In the genomic region with DNA sequence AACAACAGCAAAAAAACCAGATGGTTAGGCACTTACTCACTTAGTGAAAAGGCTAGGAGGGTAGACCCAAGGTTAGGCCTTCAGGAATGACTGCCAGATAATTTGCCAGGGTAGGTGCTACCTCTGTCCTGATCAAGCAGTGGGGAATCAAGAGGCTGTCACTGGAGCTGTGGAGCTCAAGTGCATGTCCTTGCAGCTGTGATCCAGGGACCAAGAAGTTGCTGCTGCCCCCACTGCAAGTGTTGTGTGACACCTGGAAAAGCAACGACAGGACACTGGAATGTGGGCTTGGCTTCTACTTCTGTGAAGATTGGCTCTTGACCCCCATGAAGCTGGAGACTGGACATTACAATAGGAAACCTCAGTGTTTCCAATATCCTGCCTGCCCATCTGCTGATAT, we compare ENCODE assay signal across 15 cellular contexts.
DNase-seq lines count a peak whose midpoint lies in the region; ATAC-seq, FAIRE-seq and TF ChIP-seq lines count a peak whose summit lies in the region.
"Had no signal": no experiment of that assay in that cellular context is flagged by ENCODE, and none has a peak within 500 bp of the region (broad histone marks: within the 10 kb centered on the region; RNA-seq: fewer than 3 reads in every experiment).

No MANE protein-coding gene starts in this region.

- TF ChIP-seq POLR2A in H1 (IDR thresholded peaks at IDR 0.05; ENCODE audit: control extremely low read depth in 1 of 2, low read depth in 2 of 2, low read length in 2 of 2), result no peak

- no peak overlapping the region for H3K18ac ChIP-seq in H1 (ENCODE audit: extremely low read depth, low read length)

- peaks cover 5% of the 10 kb centered on the region for H3K27me3 Mint-ChIP-seq in GM23338 (ENCODE audit: insufficient read depth, low read depth, poor library complexity)

- no peak overlapping the region for H2BK20ac ChIP-seq in H1 (ENCODE audit: low read length)

- H3K79me2 ChIP-seq in GM23338 (replicated peaks; ENCODE audit: insufficient read depth) (no peaks in the 10 kb centered on the region; the same call in none of the 2 replicates), H1 (ENCODE audit: control insufficient read depth in 1 of 2, insufficient read depth in 2 of 2, low read length in 2 of 2) (0 out of 4 replicates have a peak, but pooled peaks cover 2% of the 10 kb centered on the region in 2 experiments), SK-N-SH (ENCODE audit: insufficient read depth) (no peaks in the 10 kb centered on the region)

- no peak for FAIRE-seq in H1 (lab: Jason Lieb, UNC)

- no peak overlapping the region for H3K4ac ChIP-seq in H1 (replicated peaks; ENCODE audit: insufficient read length, low read depth, low read length)

- peak overlapping the region; percentile 39; the same call in 1 of the 2 replicates for H3K27ac Mint-ChIP-seq in GM23338
- H3K27ac Mint-ChIP-seq: CD8-positive, alpha-beta memory T cell had no signal

- H3K4me2 ChIP-seq in GM23338 (no peak overlapping the region), H1 (ENCODE audit: insufficient read depth in 1 of 2, low read depth in 2 of 2, low read length in 2 of 2) (no peak overlapping the region), SK-N-SH (no peak overlapping the region)
- H3K4me2 ChIP-seq: BLaER1 had no signal

- no peak overlapping the region for H3K4me3 Mint-ChIP-seq in GM23338
- H3K4me3 Mint-ChIP-seq: H9 had no signal

- no peaks in the 10 kb centered on the region for H3K79me1 ChIP-seq in H1 (ENCODE audit: low read depth, low read length)

- H3K9ac ChIP-seq in H1 (replicated peaks in 1 of 4; ENCODE audit: extremely low read depth in 1 of 4, low read depth in 3 of 4, low read length in 3 of 4), result no peak overlapping the region; a peak in 1 of 7 replicates
- no peak overlapping the region for H3K9ac ChIP-seq in SK-N-SH
- H3K9ac ChIP-seq: BLaER1, GM23248 had no signal

- H3K4me1 Mint-ChIP-seq in GM23338, result peaks cover 16% of the 10 kb centered on the region

- no peak overlapping the region for H3K56ac ChIP-seq in H1 (replicated peaks; ENCODE audit: insufficient read length, low read depth, low read length)

- H3K9me3 ChIP-seq in H1 (ENCODE audit: insufficient read depth in 2 of 2, low read depth in 1 of 2, low read length in 1 of 2), result no peaks in the 10 kb centered on the region
- H3K9me3 ChIP-seq in left lung, result no peaks in the 10 kb centered on the region
- H3K9me3 ChIP-seq in upper lobe of right lung, result no peaks in the 10 kb centered on the region
- H3K9me3 ChIP-seq in SK-N-SH, result no peaks in the 10 kb centered on the region
- H3K9me3 ChIP-seq: BLaER1 had no signal

- H3K14ac ChIP-seq in H1 (ENCODE audit: insufficient read length), result no peak overlapping the region

- H4K5ac ChIP-seq in H1 (ENCODE audit: insufficient read length, low read depth, low read length), result no peak overlapping the region

- H2BK5ac ChIP-seq in H1 (ENCODE audit: low read depth, low read length), result no peak overlapping the region

- H3K4me1 ChIP-seq in GM23338 (ENCODE audit: insufficient read depth), result peaks cover 20% of the 10 kb centered on the region
- peaks cover 0 to 6% (median 0%) of the 10 kb centered on the region in 4 experiments; a peak in 1 of 7 replicates for H3K4me1 ChIP-seq in H1 (replicated peaks in 1 of 4; ENCODE audit: control insufficient read depth in 3 of 4, insufficient read depth in 4 of 4, low read length in 3 of 4)
- H3K4me1 ChIP-seq in left lung, result no peaks in the 10 kb centered on the region
- H3K4me1 ChIP-seq in upper lobe of right lung, result no peaks in the 10 kb centered on the region
- H3K4me1 ChIP-seq in SK-N-SH (ENCODE audit: control insufficient read depth in 1 of 2, insufficient read depth in 2 of 2, low read depth in 1 of 2, low read length in 1 of 2), result peaks cover 0 to 2% of the 10 kb centered on the region in 2 experiments; a peak in 1 of 4 replicates
- H3K4me1 ChIP-seq: BLaER1 had no signal

- no peak overlapping the region for H2AK5ac ChIP-seq in H1 (ENCODE audit: low read depth, low read length)

- H3K4me3 ChIP-seq in GM23338, result no peak overlapping the region
- H3K4me3 ChIP-seq in H1 (ENCODE audit: extremely low read depth in 1 of 4, insufficient read depth in 2 of 4, low read depth in 3 of 4, low read length in 4 of 4), result no peak overlapping the region
- H3K4me3 ChIP-seq in left lung, result no peak overlapping the region
- H3K4me3 ChIP-seq in upper lobe of right lung, result no peak overlapping the region
- no peak overlapping the region for H3K4me3 ChIP-seq in SK-N-SH (ENCODE audit: low read depth in 2 of 2, low read length in 1 of 2)
- H3K4me3 ChIP-seq: BLaER1, GM23248 had no signal

- H2AFZ ChIP-seq in GM23338 (no peak overlapping the region), H1 (ENCODE audit: low read length) (no peak overlapping the region), SK-N-SH (ENCODE audit: low read depth) (no peak overlapping the region)
- H2AFZ ChIP-seq: GM23248 had no signal

- TF ChIP-seq CTCF in GM23338 (conservative IDR thresholded peaks at IDR 0.05; ENCODE audit: low read depth in 2 of 2) (no peak), H1 (IDR thresholded peaks at IDR 0.05; ENCODE audit: control extremely low read depth in 1 of 3, insufficient read depth in 1 of 3, low read depth in 1 of 3, low read length in 3 of 3) (no peak), left lung (IDR thresholded peaks at IDR 0.05) (no peak), upper lobe of right lung (IDR thresholded peaks at IDR 0.05) (no peak), SK-N-SH (IDR thresholded peaks at IDR 0.05) (no peak)

- no peak overlapping the region for H2BK15ac ChIP-seq in H1 (ENCODE audit: low read length)

- no peak overlapping the region for H3K27ac ChIP-seq in GM23338 (ENCODE audit: low read depth)
- H3K27ac ChIP-seq in H1 (ENCODE audit: low read depth, low read length), result peak overlapping the region; percentile 28; the same call in 1 of the 2 replicates
- no peak overlapping the region for H3K27ac ChIP-seq in left lung
- no peak overlapping the region for H3K27ac ChIP-seq in upper lobe of right lung
- no peak overlapping the region for H3K27ac ChIP-seq in SK-N-SH (ENCODE audit: low read depth in 2 of 2, low read length in 1 of 2)
- H3K27ac ChIP-seq: BLaER1, GM23248, HL-60 had no signal

- no peak overlapping the region for H4K91ac ChIP-seq in H1 (replicated peaks; ENCODE audit: insufficient read length, low read length)

- no peaks in the 10 kb centered on the region for H3K36me3 Mint-ChIP-seq in GM23338 (ENCODE audit: low read depth)

- H3K23me2 ChIP-seq in H1 (ENCODE audit: low read depth, low read length), result no peaks in the 10 kb centered on the region

- TF ChIP-seq EP300 in H1 (IDR thresholded peaks at IDR 0.05; ENCODE audit: borderline replicate concordance in 1 of 2, low read depth in 2 of 2, low read length in 2 of 2), result no peak
- TF ChIP-seq EP300 in SK-N-SH (IDR thresholded peaks at IDR 0.05; ENCODE audit: borderline replicate concordance in 1 of 2, low read depth in 1 of 2, low read length in 1 of 2), result no peak

- DNase-seq in GM23338 (ENCODE audit: low spot score), result no peak
- peak in 1 of 2 experiments; percentile 43 for DNase-seq in H1 (ENCODE audit: low read depth in 1 of 2, low spot score in 2 of 2)
- no peak for DNase-seq in left lung
- DNase-seq in upper lobe of right lung, result no peak
- DNase-seq in stimulated activated CD4-positive, alpha-beta T cell treated with anti-CD3 and anti-CD28 coated beads, Interleukin-12 subunit alpha, Interleukin-12 subunit beta, amount 100 ng/mL, for 4 hours, result no peak
- no peak for DNase-seq in superior temporal gyrus (ENCODE audit: extremely low spot score)
- no peak for DNase-seq in SK-N-SH
- DNase-seq: 8988T; AML-193; CD8-positive, alpha-beta memory T cell; DMS53; GM23248; H9 had no signal

- WGBS in H1 (ENCODE audit: extremely low coverage in 1 of 2, insufficient coverage in 1 of 2, insufficient read length in 1 of 2, insufficient replicate concordance in 2 of 2, low coverage in 1 of 2, low lambda C conversion rate in 2 of 2, missing lambda C conversion rate in 1 of 2), 2 experiments, result 71% methylated on average over 1 of the region's 1 CpG; no CpG with 5 or more reads in 1 of the 2 experiments
- WGBS in SK-N-SH (ENCODE audit: low lambda C conversion rate), result no CpG with 5 or more reads among the region's 1 CpG

- no peak for TF ChIP-seq RAD21 in H1 (IDR thresholded peaks at IDR 0.05 in 1 of 2, conservative IDR thresholded peaks at IDR 0.05 in 1 of 2; ENCODE audit: low read depth in 2 of 2, low read length in 2 of 2)
- TF ChIP-seq RAD21 in SK-N-SH (IDR thresholded peaks at IDR 0.05; ENCODE audit: low read length), result no peak

- H3K9me3 Mint-ChIP-seq in GM23338, result no peaks in the 10 kb centered on the region
- H3K9me3 Mint-ChIP-seq: CD8-positive, alpha-beta memory T cell; H9 had no signal

- no peak overlapping the region for H4K8ac ChIP-seq in H1 (ENCODE audit: extremely low read depth, insufficient read depth, low read length)

- H2BK12ac ChIP-seq in H1 (ENCODE audit: low read depth, low read length), result no peak overlapping the region

- POLR2A ChIA-PET in H1 (lab: Charles Lee; ENCODE audit: partially characterized antibody) (interaction anchor here (0.9 kb wide), 1 partner anchor 9 kb away, joined by 3 read pairs; no protein-coding TSS in a partner anchor), SK-N-SH (lab: Yijun Ruan, JAX) (no interaction called here)

- H3K23ac ChIP-seq in H1 (ENCODE audit: insufficient read length), result no peak overlapping the region

- no peak overlapping the region for H2BK120ac ChIP-seq in H1 (replicated peaks; ENCODE audit: low read depth, low read length)

- H3F3A ChIP-seq in GM23338 (replicated peaks; ENCODE audit: low read depth), result peaks cover under 1% of the 10 kb centered on the region; the same call in 1 of the 2 replicates
- no peaks in the 10 kb centered on the region for H3F3A ChIP-seq in SK-N-SH (replicated peaks; ENCODE audit: insufficient read depth)

- H3K9me2 ChIP-seq in GM23338 (ENCODE audit: insufficient read depth), result no peaks in the 10 kb centered on the region
- no peaks in the 10 kb centered on the region for H3K9me2 ChIP-seq in SK-N-SH

- H3K27me3 ChIP-seq in GM23338 (ENCODE audit: insufficient read depth) (no peaks in the 10 kb centered on the region), H1 (replicated peaks in 1 of 4; ENCODE audit: control insufficient read depth in 3 of 4, extremely low read depth in 1 of 4, insufficient read depth in 3 of 4, low read length in 3 of 4) (no peaks in the 10 kb centered on the region), left lung (no peaks in the 10 kb centered on the region), upper lobe of right lung (no peaks in the 10 kb centered on the region), SK-N-SH (ENCODE audit: insufficient read depth) (no peaks in the 10 kb centered on the region)
- H3K27me3 ChIP-seq: BLaER1 had no signal

- ATAC-seq in GM23338, result no peak
- ATAC-seq in left lung, result peak; percentile 57
- ATAC-seq in upper lobe of right lung, result peak; percentile 55

- H4K20me1 ChIP-seq in GM23338 (replicated peaks; ENCODE audit: insufficient read depth) (peaks cover 3% of the 10 kb centered on the region), H1 (replicated peaks in 1 of 2; ENCODE audit: control insufficient read depth in 1 of 2, insufficient read depth in 2 of 2, low read length in 2 of 2) (no peaks in the 10 kb centered on the region), SK-N-SH (ENCODE audit: insufficient read depth) (no peaks in the 10 kb centered on the region)

- CTCF ChIA-PET in H1 (lab: Charles Lee; ENCODE audit: partially characterized antibody) (interaction anchor here (0.6 to 2.5 kb wide), 2 partner anchors 11 to 235 kb away, joined by 3 to 9 read pairs; no protein-coding TSS in a partner anchor), SK-N-SH (lab: Yijun Ruan, JAX) (interaction anchor here (1.6 kb wide), 1 partner anchor 11 kb away, joined by 3 read pairs; no protein-coding TSS in a partner anchor)

- H3K36me3 ChIP-seq in GM23338 (ENCODE audit: insufficient read depth) (no peaks in the 10 kb centered on the region; the same call in 1 of the 2 replicates), H1 (ENCODE audit: control insufficient read depth in 2 of 4, insufficient read depth in 4 of 4, low read length in 3 of 4) (no peaks in the 10 kb centered on the region), left lung (peaks cover 0 to 13% of the 10 kb centered on the region in 2 donors), upper lobe of right lung (no peaks in the 10 kb centered on the region), SK-N-SH (replicated peaks in 1 of 2; ENCODE audit: control insufficient read depth in 1 of 2, insufficient read depth in 2 of 2, low read length in 1 of 2) (peaks cover 0 to 7% of the 10 kb centered on the region in 2 experiments)

- intact Hi-C loops in left lung (cut with DNase I), result no loop called here
- intact Hi-C loops in upper lobe of right lung (cut with DNase I), result no loop called here
